Comparison of ENCODE assay signal across 2 cellular contexts in the genomic region with DNA sequence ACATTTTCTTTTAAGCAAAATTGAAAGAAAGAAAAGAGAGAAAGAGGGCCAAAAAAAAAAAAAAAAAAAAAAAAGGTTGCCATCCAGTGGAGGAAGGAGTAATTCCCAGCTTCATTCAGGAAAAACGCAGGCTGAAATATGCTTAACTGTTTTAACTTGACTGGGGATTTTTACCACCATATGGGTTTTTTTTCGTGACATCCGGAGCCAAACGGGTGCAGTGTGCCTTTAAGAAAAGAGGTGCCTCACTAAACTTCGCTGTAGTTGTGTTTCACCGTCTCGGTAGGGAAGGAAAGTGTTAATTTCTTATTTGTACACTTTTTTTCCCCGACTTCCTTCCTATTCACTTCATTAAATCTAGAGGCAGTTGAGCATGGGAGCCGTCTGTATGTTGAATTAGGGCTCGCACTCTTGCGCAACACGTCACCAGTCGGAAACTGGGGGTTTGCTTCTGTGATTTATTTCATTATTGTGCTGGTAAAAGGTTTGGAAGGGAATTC.
TF ChIP-seq lines count a peak whose summit lies in the region.

No MANE protein-coding gene starts in this region.

TF ChIP-seq in IMR-90, 13 proteins besides CTCF, POLR2A, EP300 and RAD21:
- TF ChIP-seq SMC3 (IDR thresholded peaks at IDR 0.05; ENCODE audit: low read depth, low read length) = no peak
- TF ChIP-seq MXI1 (IDR thresholded peaks at IDR 0.05; ENCODE audit: borderline replicate concordance, low read depth, low read length) = no peak
- peak; percentile 99 for TF ChIP-seq CEBPB (IDR thresholded peaks at IDR 0.05; ENCODE audit: low read depth, low read length)

TF ChIP-seq in SK-N-SH, 30 proteins besides CTCF, POLR2A, EP300 and RAD21:
- TF ChIP-seq EZH2phosphoT487 (IDR thresholded peaks at IDR 0.05; ENCODE audit: borderline replicate concordance, low read depth) (no peak), TCF12 (IDR thresholded peaks at IDR 0.05) (0 out of 2 replicates have a peak, but pooled peaks have one; percentile 12), MXI1 (IDR thresholded peaks at IDR 0.05; ENCODE audit: low read depth, low read length) (peak; percentile 6; the same call in 1 of the 2 replicates), GABPA (IDR thresholded peaks at IDR 0.05; ENCODE audit: low read depth) (0 out of 2 replicates have a peak, but pooled peaks have one; percentile 25), CHD2 (IDR thresholded peaks at IDR 0.05; ENCODE audit: low read length, partially characterized antibody) (no peak)
- TF ChIP-seq, protein P1, sequence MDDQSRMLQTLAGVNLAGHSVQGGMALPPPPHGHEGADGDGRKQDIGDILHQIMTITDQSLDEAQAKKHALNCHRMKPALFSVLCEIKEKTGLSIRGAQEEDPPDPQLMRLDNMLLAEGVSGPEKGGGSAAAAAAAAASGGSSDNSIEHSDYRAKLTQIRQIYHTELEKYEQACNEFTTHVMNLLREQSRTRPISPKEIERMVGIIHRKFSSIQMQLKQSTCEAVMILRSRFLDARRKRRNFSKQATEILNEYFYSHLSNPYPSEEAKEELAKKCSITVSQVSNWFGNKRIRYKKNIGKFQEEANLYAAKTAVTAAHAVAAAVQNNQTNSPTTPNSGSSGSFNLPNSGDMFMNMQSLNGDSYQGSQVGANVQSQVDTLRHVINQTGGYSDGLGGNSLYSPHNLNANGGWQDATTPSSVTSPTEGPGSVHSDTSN (IDR thresholded peaks at IDR 0.05) = peak; percentile 25; the same call in 1 of the 2 replicates
